In genomic region chr15:100687532-100688215, GRCh38 we compare ENCODE assay signal across 12 cellular contexts.
A peak's percentile ranks its signal among the peaks of the same experiment; 100 is the strongest.
DNase-seq lines count a peak whose midpoint lies in the region; ATAC-seq and TF ChIP-seq lines count a peak whose summit lies in the region.
"Had no signal": no experiment of that assay in that cellular context is flagged by ENCODE, and none has a peak within 500 bp of the region (broad histone marks: within the 10 kb centered on the region; RNA-seq: fewer than 3 reads in every experiment).

No MANE protein-coding gene starts in this region.

- no peaks in the 10 kb centered on the region for H4K20me1 ChIP-seq in GM23248 (ENCODE audit: insufficient read depth)

- H3K36me3 ChIP-seq in GM23248 (ENCODE audit: low read depth): no peaks in the 10 kb centered on the region

- peak overlapping the region; percentile 88 for H3K4me2 ChIP-seq in GM23248 (ENCODE audit: unreplicated experiment)

- H3K27ac ChIP-seq in GM23248 (peak overlapping the region; percentile 98), adipose tissue (ENCODE audit: low read depth, low read length) (peak overlapping the region; percentile 87), foreskin keratinocyte (peak overlapping the region; percentile 97)

- peaks cover 32% of the 10 kb centered on the region for H3F3A ChIP-seq in GM23248 (ENCODE audit: insufficient read depth)

- H3K9me2 ChIP-seq in GM23248 (ENCODE audit: insufficient read depth): no peaks in the 10 kb centered on the region

- ATAC-seq in foreskin keratinocyte: peak; percentile 91
- ATAC-seq in GM21717 (IDR thresholded peaks at IDR 0.05; ENCODE audit: unreplicated experiment): no peak
- ATAC-seq: activated naive CD8-positive, alpha-beta T cell treated with anti-CD3 and anti-CD28 coated beads, Interleukin-2, amount 50 U/mL, for 24 hours had no signal

- TF ChIP-seq CTCF in foreskin keratinocyte (conservative IDR thresholded peaks at IDR 0.05): no peak

- H2AFZ ChIP-seq in GM23248: peak overlapping the region; percentile 69; the same call in 1 of the 2 replicates

- in situ Hi-C loops in GM23248 (cut with MboI): no loop called here

- H3K9ac ChIP-seq in GM23248: peak overlapping the region; percentile 79

- H3K79me2 ChIP-seq in GM23248 (ENCODE audit: insufficient read depth): no peaks in the 10 kb centered on the region

- H3K4me1 ChIP-seq in GM23248 (ENCODE audit: insufficient read depth) (peaks cover 31% of the 10 kb centered on the region), foreskin keratinocyte (peaks cover 15% of the 10 kb centered on the region)

- DNase-seq in GM23248 (peak; percentile 94), foreskin keratinocyte (peak in 1 of 2 donors; percentile 76), skeletal muscle cell (ENCODE audit: low read depth) (peak; percentile 79), foreskin melanocyte (no peak), iPS-NIHi11 (ENCODE audit: low spot score) (no peak)
- DNase-seq in activated naive CD4-positive, alpha-beta T cell treated with Interleukin-2 at 50 U/mL for 16 hours: no peak
- DNase-seq: activated naive CD8-positive, alpha-beta T cell treated with anti-CD3 and anti-CD28 coated beads, Interleukin-2, amount 50 U/mL, for 24 hours; COR-L47; NCI-H146; stimulated activated CD4-positive, alpha-beta T cell treated with anti-CD3 and anti-CD28 coated beads, Interleukin-4, amount 100 ng/mL, for 1 hour had no signal

- H3K4me3 ChIP-seq in GM23248 (peak overlapping the region; percentile 64), skeletal muscle cell (ENCODE audit: low read depth, low read length) (peak overlapping the region; percentile 21)

- 10 to 12% methylated on average over 16 of the region's 16 CpGs for WGBS in GM23248 (ENCODE audit: low coverage in 1 of 2, low lambda C conversion rate in 2 of 2, missing lambda C conversion rate in 2 of 2), 2 experiments
- WGBS in adipose tissue, 3 donors: 45 to 55% (median 53%) methylated on average over 16 of the region's 16 CpGs

- no peaks in the 10 kb centered on the region for H3K9me3 ChIP-seq in GM23248 (ENCODE audit: low read depth)

- H3K27me3 ChIP-seq in GM23248 (replicated peaks; ENCODE audit: insufficient read depth): no peaks in the 10 kb centered on the region
- no peaks in the 10 kb centered on the region for H3K27me3 ChIP-seq in foreskin keratinocyte

Comparison
In these comparisons a context has a peak if more than half of its experiments do, and no peak if none do; other contexts are left out.
1. DNase-seq: peak in GM23248 (single experiment) and skeletal muscle cell (single experiment); none in foreskin melanocyte (single experiment), iPS-NIHi11 (single experiment) and activated naive CD4-positive, alpha-beta T cell treated with Interleukin-2 at 50 U/mL for 16 hours (single experiment).
2. Peak in every context shown above with its lines, with median percentiles within 50 percentile points of each other: H3K27ac ChIP-seq.